Comparison of ENCODE assay signal across 9 cellular contexts in the genomic region with DNA sequence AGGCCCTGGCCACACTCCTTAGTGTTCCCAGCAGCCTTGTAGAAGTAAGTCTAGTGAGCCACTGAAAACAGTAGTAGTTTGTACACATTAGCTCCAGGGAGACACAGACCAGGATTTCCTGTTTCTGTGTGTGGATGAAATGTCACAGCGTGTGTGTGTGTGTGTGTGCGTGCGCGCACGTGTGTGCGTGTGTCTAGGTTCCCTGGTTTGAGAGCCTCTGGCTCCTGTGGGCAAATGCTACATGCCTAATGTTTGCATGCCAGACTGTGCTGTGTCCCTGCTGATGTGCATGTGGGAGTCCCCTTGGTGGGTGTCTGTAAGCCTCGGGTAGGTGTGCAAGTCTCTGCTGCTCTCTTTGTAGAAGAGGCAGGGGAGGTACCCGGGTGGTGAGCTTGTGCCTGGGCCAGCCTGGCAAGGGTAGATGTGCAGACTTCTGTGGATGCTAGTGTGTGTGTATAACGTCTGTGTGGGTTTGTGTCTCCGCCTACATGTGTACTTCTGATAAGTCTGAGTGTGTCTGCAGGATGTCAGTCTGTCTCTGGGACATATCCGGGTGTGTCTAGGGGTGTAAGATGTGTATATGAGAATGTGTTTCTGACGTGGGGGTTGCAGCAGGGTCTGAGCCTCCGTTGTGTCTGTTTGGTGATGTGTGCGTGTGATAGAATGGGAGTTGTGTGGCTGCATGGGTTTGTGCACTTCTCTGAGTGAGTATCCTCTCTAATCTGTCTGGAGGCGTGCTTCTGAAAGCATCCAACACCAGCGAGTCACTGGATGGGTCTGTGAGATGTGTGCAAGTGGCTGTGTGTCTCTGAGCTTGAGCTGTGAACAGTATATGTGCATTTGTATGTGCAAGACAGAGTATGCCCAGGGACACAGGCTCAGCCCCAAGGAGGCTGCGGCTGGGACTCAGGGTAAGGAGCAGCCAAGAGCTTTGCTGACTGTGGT. TPM values are rescaled to one million over a fixed set of nuclear protein-coding genes. Genes with fewer than 3 reads are reported as not detected.
DNase-seq lines count a peak whose midpoint lies in the region; ATAC-seq, FAIRE-seq and TF ChIP-seq lines count a peak whose summit lies in the region.
"Had no signal": no experiment of that assay in that cellular context is flagged by ENCODE, and none has a peak within 500 bp of the region (broad histone marks: within the 10 kb centered on the region; RNA-seq: fewer than 3 reads in every experiment).

No MANE protein-coding gene starts in this region.

- ATAC-seq in T-helper 17 cell: peak; percentile 72
- no peak for ATAC-seq in GM18505 (IDR thresholded peaks at IDR 0.05; ENCODE audit: unreplicated experiment)
- ATAC-seq in esophagus mucosa: no peak

- H3K9me3 ChIP-seq in T-helper 17 cell (ENCODE audit: control insufficient read depth, low read length, poor library complexity, severe bottlenecking) (no peaks in the 10 kb centered on the region), H1 (ENCODE audit: insufficient read depth in 2 of 2, low read depth in 1 of 2, low read length in 1 of 2) (no peaks in the 10 kb centered on the region), parathyroid adenoma (ENCODE audit: control insufficient read depth, low read length) (no peaks in the 10 kb centered on the region)

- TF ChIP-seq RAD21 in H1 (IDR thresholded peaks at IDR 0.05 in 1 of 2, conservative IDR thresholded peaks at IDR 0.05 in 1 of 2; ENCODE audit: low read depth in 2 of 2, low read length in 2 of 2): no peak

- no peak for FAIRE-seq in H1 (lab: Jason Lieb, UNC)

- H3K4me3 Mint-ChIP-seq in T-helper 17 cell: peak overlapping the region; percentile 45

- H3K27me3 ChIP-seq in H1 (replicated peaks in 1 of 4; ENCODE audit: control insufficient read depth in 3 of 4, extremely low read depth in 1 of 4, insufficient read depth in 3 of 4, low read length in 3 of 4) (peaks cover 0 to 3% (median 1%) of the 10 kb centered on the region in 4 experiments; a peak in 3 of 7 replicates), parathyroid adenoma (ENCODE audit: control insufficient read depth, insufficient read depth, low read length) (no peaks in the 10 kb centered on the region)

- POLR2A ChIA-PET in H1 (lab: Charles Lee; ENCODE audit: partially characterized antibody): interaction anchor here (0.7 to 7.9 kb wide), 7 partner anchors 9 to 179 kb away, joined by 3 to 54 read pairs (median 4); no protein-coding TSS in a partner anchor

- H3K23me2 ChIP-seq in H1 (ENCODE audit: low read depth, low read length): peaks cover under 1% of the 10 kb centered on the region; the same call in 1 of the 2 replicates

- no peak for TF ChIP-seq EP300 in H1 (IDR thresholded peaks at IDR 0.05; ENCODE audit: borderline replicate concordance in 1 of 2, low read depth in 2 of 2, low read length in 2 of 2)

- H4K8ac ChIP-seq in H1 (ENCODE audit: extremely low read depth, insufficient read depth, low read length): no peak overlapping the region

- no peak overlapping the region for H2BK15ac ChIP-seq in H1 (ENCODE audit: low read length)

- no peak overlapping the region for H3K4ac ChIP-seq in H1 (replicated peaks; ENCODE audit: insufficient read length, low read depth, low read length)

- H3K4me3 ChIP-seq in H1 (ENCODE audit: extremely low read depth in 1 of 4, insufficient read depth in 2 of 4, low read depth in 3 of 4, low read length in 4 of 4): no peak overlapping the region
- H3K4me3 ChIP-seq in parathyroid adenoma (ENCODE audit: low read depth, low read length): no peak overlapping the region

- TF ChIP-seq CTCF in H1 (IDR thresholded peaks at IDR 0.05; ENCODE audit: control extremely low read depth in 1 of 3, insufficient read depth in 1 of 3, low read depth in 1 of 3, low read length in 3 of 3): no peak
- no peak for TF ChIP-seq CTCF in parathyroid adenoma (IDR thresholded peaks at IDR 0.05)

- peak; percentile 12 for TF ChIP-seq POLR2A in GM18951 (IDR thresholded peaks at IDR 0.05; ENCODE audit: extremely low read depth, insufficient read depth, insufficient read length)
- TF ChIP-seq POLR2A in H1 (IDR thresholded peaks at IDR 0.05; ENCODE audit: control extremely low read depth in 1 of 2, low read depth in 2 of 2, low read length in 2 of 2): no peak
- no peak for TF ChIP-seq POLR2A in GM18505 (IDR thresholded peaks at IDR 0.05; ENCODE audit: borderline replicate concordance, extremely low read depth, insufficient read depth, insufficient read length)

- no peak overlapping the region for H2BK120ac ChIP-seq in H1 (replicated peaks; ENCODE audit: low read depth, low read length)

- peak in 1 of 3 donors; percentile 24 for DNase-seq in T-helper 17 cell
- DNase-seq in H1 (ENCODE audit: low read depth in 1 of 2, low spot score in 2 of 2): no peak
- no peak for DNase-seq in midbrain (lab: John Stamatoyannopoulos, UW)
- no peak for DNase-seq in posterior cingulate gyrus

- H4K20me1 ChIP-seq in H1 (replicated peaks in 1 of 2; ENCODE audit: control insufficient read depth in 1 of 2, insufficient read depth in 2 of 2, low read length in 2 of 2): peaks cover 20 to 33% of the 10 kb centered on the region in 2 experiments

- H4K5ac ChIP-seq in H1 (ENCODE audit: insufficient read length, low read depth, low read length): no peak overlapping the region

- peaks cover 12% of the 10 kb centered on the region for H3K27me3 Mint-ChIP-seq in T-helper 17 cell

- H3K27ac Mint-ChIP-seq in T-helper 17 cell: peak overlapping the region; percentile 86

- peaks cover 29% of the 10 kb centered on the region for H3K79me1 ChIP-seq in H1 (ENCODE audit: low read depth, low read length)

- peaks cover 17% of the 10 kb centered on the region for H3K4me1 Mint-ChIP-seq in T-helper 17 cell

- no peak overlapping the region for H3K23ac ChIP-seq in H1 (ENCODE audit: insufficient read length)

- no peak overlapping the region for H4K91ac ChIP-seq in H1 (replicated peaks; ENCODE audit: insufficient read length, low read length)

- peaks cover 3% of the 10 kb centered on the region for H3K36me3 Mint-ChIP-seq in T-helper 17 cell (ENCODE audit: low read depth)

- peaks cover 0 to 21% (median 16%) of the 10 kb centered on the region in 4 experiments; a peak in 6 of 7 replicates for H3K4me1 ChIP-seq in H1 (replicated peaks in 1 of 4; ENCODE audit: control insufficient read depth in 3 of 4, insufficient read depth in 4 of 4, low read length in 3 of 4)
- H3K4me1 ChIP-seq in parathyroid adenoma: peaks cover 3% of the 10 kb centered on the region

- CTCF ChIA-PET in H1 (lab: Charles Lee; ENCODE audit: partially characterized antibody): interaction anchor here (0.9 to 4.0 kb wide), 12 partner anchors 10 to 457 kb away, joined by 3 to 17 read pairs (median 7); no protein-coding TSS in a partner anchor

- H3K56ac ChIP-seq in H1 (replicated peaks; ENCODE audit: insufficient read length, low read depth, low read length): no peak overlapping the region

- no peak overlapping the region for H3K14ac ChIP-seq in H1 (ENCODE audit: insufficient read length)

- H3K4me2 ChIP-seq in H1 (ENCODE audit: insufficient read depth in 1 of 2, low read depth in 2 of 2, low read length in 2 of 2): no peak overlapping the region
- H3K4me2 ChIP-seq in parathyroid adenoma (ENCODE audit: low read length): no peak overlapping the region

- H3K9ac ChIP-seq in H1 (replicated peaks in 1 of 4; ENCODE audit: extremely low read depth in 1 of 4, low read depth in 3 of 4, low read length in 3 of 4): no peak overlapping the region; a peak in 1 of 7 replicates
- H3K9ac ChIP-seq in parathyroid adenoma: no peak overlapping the region

- no peak overlapping the region for H2AFZ ChIP-seq in H1 (ENCODE audit: low read length)
- no peak overlapping the region for H2AFZ ChIP-seq in parathyroid adenoma

- H3K27ac ChIP-seq in H1 (ENCODE audit: low read depth, low read length): no peak overlapping the region
- H3K27ac ChIP-seq in parathyroid adenoma: peak overlapping the region; percentile 42

- H3K79me2 ChIP-seq in H1 (ENCODE audit: control insufficient read depth in 1 of 2, insufficient read depth in 2 of 2, low read length in 2 of 2) (peaks cover 0 to 56% of the 10 kb centered on the region in 2 experiments; a peak in 2 of 4 replicates), parathyroid adenoma (peaks cover 81% of the 10 kb centered on the region)

- peak overlapping the region; percentile 75; the same call in 1 of the 2 replicates for H2BK5ac ChIP-seq in H1 (ENCODE audit: low read depth, low read length)

- intact Hi-C loops in posterior cingulate gyrus (cut with DNase I): no loop called here

- WGBS in H1 (ENCODE audit: extremely low coverage in 1 of 2, insufficient coverage in 1 of 2, insufficient read length in 1 of 2, insufficient replicate concordance in 2 of 2, low coverage in 1 of 2, low lambda C conversion rate in 2 of 2, missing lambda C conversion rate in 1 of 2), 2 experiments: 80% methylated on average over 17 of the region's 17 CpGs; no CpG with 5 or more reads in 1 of the 2 experiments

- H3K18ac ChIP-seq in H1 (ENCODE audit: extremely low read depth, low read length): no peak overlapping the region

- no peak overlapping the region for H2BK20ac ChIP-seq in H1 (ENCODE audit: low read length)

- in situ Hi-C loops in GM18951 (cut with MboI; ENCODE audit: low sequenced_read_pairs, unreplicated experiment): no loop called here

- H3K36me3 ChIP-seq in H1 (ENCODE audit: control insufficient read depth in 2 of 4, insufficient read depth in 4 of 4, low read length in 3 of 4) (peaks cover 0 to 6% (median 0%) of the 10 kb centered on the region in 4 experiments; a peak in 1 of 8 replicates), parathyroid adenoma (ENCODE audit: control insufficient read depth, insufficient read depth, low read length) (no peaks in the 10 kb centered on the region)

- H2AK5ac ChIP-seq in H1 (ENCODE audit: low read depth, low read length): 0 out of 2 replicates have a peak overlapping the region, but pooled peaks have one; percentile 18

- 0 out of 2 replicates have a peak overlapping the region, but pooled peaks have one; percentile 50 for H2BK12ac ChIP-seq in H1 (ENCODE audit: low read depth, low read length)

TF ChIP-seq in H1, 55 proteins besides CTCF, POLR2A, EP300 and RAD21:
- TF ChIP-seq BACH1 (IDR thresholded peaks at IDR 0.05; ENCODE audit: low read length) (no peak), CREB1 (IDR thresholded peaks at IDR 0.05) (no peak), RBBP5 (IDR thresholded peaks at IDR 0.05; ENCODE audit: borderline replicate concordance, low read depth, low read length) (no peak), KDM5A (IDR thresholded peaks at IDR 0.05; ENCODE audit: low read length) (no peak), SIX5 (IDR thresholded peaks at IDR 0.05; ENCODE audit: low read depth, low read length) (no peak), FOSL1 (IDR thresholded peaks at IDR 0.05; ENCODE audit: insufficient read depth, low read depth, low read length) (no peak)

RNA-seq across cellular contexts. Expression of gene TLDC2, which starts 19.0 kb away (rescaled TPM):
- not detected for total RNA-seq in T-helper 17 cell
- total RNA-seq in H1 (2021; fragmentation: NEBNext Ultra II Directional; extraction: Animal tissue kit (Norgen Biotek cat#: 25700)): 0.23 and 0.34 TPM in 2 replicates
- polyA plus RNA-seq in H1 (2011; rRNA removed): 0.20 and 0.29 TPM in 2 replicates
- 0.25 TPM for polyA plus RNA-seq in H1 (2011; cell fraction: cytosol; rRNA removed)
- polyA plus RNA-seq in H1 (2011; cell fraction: nucleus; rRNA removed): 0.17 TPM
- polyA plus RNA-seq in H1 (2012, experiment 1 of 2): 0.42 to 0.85 TPM (median 0.63 TPM) in 4 replicates
- 0.37 TPM for polyA plus RNA-seq in H1 (2012, experiment 2 of 2)
- polyA plus RNA-seq in H1 (2013, experiment 1 of 2): 0.06 TPM
- polyA plus RNA-seq in H1 (2013, experiment 2 of 2): 0.13 TPM
- polyA minus RNA-seq in H1 (2011; rRNA and poly(A)+ RNA removed): 0.20 TPM in 1 of 2 replicates, not detected in the other
- not detected for polyA minus RNA-seq in H1 (2011; cell fraction: cytosol; rRNA and poly(A)+ RNA removed)
- 0.60 TPM for polyA minus RNA-seq in H1 (2011; cell fraction: nucleus; rRNA and poly(A)+ RNA removed)
- 0.20 TPM for total RNA-seq in esophagus mucosa
- total RNA-seq: myocyte had no signal
